Comparison of ENCODE assay signal across 1 cellular context in the genomic region with DNA sequence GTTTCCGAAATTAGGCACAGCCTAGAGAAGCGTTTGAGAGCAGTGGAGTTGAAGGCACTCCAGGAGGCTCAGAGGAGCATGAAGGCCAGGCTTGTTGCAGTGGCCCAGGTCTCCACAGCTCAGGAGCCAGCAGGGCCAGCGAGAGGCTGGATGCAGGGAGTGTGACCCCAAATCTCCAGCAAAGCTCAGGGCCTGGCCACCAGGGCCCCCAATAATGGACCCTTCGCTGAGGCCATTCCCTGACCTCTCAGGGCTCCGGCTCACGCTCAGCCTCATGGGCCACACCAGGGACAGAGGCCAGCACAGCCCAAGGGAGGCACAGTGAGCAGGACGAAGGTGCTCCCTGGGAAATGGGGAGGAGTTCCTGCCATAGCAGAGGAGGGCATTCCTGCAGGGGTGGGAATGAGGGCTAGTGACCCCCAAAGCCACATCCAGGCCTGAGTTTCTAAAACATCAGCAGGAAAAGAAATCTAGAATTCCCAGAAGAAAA.
TF ChIP-seq lines count a peak whose summit lies in the region.

No MANE protein-coding gene starts in this region.

TF ChIP-seq in H1, 55 proteins besides CTCF, POLR2A, EP300 and RAD21:
- TF ChIP-seq RXRA (IDR thresholded peaks at IDR 0.05; ENCODE audit: insufficient read depth, low read depth, low read length) (no peak), ZNF274 (IDR thresholded peaks at IDR 0.05; ENCODE audit: borderline replicate concordance, extremely low read depth, low read length) (no peak), SAP30 (IDR thresholded peaks at IDR 0.05; ENCODE audit: insufficient read depth, insufficient replicate concordance, low read length) (no peak), CREB1 (IDR thresholded peaks at IDR 0.05) (no peak), HDAC2 (IDR thresholded peaks at IDR 0.05; ENCODE audit: borderline replicate concordance in 1 of 2, low read depth in 2 of 2, low read length in 2 of 2) (no peak), CBX5 (IDR thresholded peaks at IDR 0.05; ENCODE audit: low read depth, low read length) (no peak), SP4 (IDR thresholded peaks at IDR 0.05; ENCODE audit: low read length) (no peak), GABPA (IDR thresholded peaks at IDR 0.05; ENCODE audit: borderline replicate concordance, insufficient read depth, low read length) (no peak), TAF7 (optimal IDR thresholded peaks at IDR 0.05; ENCODE audit: borderline replicate concordance, low read depth, low read length) (no peak)
- TF ChIP-seq, protein P1, sequence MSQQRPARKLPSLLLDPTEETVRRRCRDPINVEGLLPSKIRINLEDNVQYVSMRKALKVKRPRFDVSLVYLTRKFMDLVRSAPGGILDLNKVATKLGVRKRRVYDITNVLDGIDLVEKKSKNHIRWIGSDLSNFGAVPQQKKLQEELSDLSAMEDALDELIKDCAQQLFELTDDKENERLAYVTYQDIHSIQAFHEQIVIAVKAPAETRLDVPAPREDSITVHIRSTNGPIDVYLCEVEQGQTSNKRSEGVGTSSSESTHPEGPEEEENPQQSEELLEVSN (IDR thresholded peaks at IDR 0.05), result no peak
- TF ChIP-seq, protein P2, sequence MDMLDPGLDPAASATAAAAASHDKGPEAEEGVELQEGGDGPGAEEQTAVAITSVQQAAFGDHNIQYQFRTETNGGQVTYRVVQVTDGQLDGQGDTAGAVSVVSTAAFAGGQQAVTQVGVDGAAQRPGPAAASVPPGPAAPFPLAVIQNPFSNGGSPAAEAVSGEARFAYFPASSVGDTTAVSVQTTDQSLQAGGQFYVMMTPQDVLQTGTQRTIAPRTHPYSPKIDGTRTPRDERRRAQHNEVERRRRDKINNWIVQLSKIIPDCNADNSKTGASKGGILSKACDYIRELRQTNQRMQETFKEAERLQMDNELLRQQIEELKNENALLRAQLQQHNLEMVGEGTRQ (IDR thresholded peaks at IDR 0.05; ENCODE audit: low read length), result no peak
